29 cellular contexts compared by ENCODE assay signal in genomic region chr3:156598413-156598812, GRCh38.
"Had no signal": no experiment of that assay in that cellular context is flagged by ENCODE, and none has a peak within 500 bp of the region (broad histone marks: within the 10 kb centered on the region; RNA-seq: fewer than 3 reads in every experiment).

No MANE protein-coding gene starts in this region.

- H3K4me1 ChIP-seq: uterus had no signal

- H3K9me3 ChIP-seq: gastrocnemius medialis, lower lobe of right lung, thoracic aorta, uterus had no signal

- DNase-seq: activated CD4-positive, alpha-beta memory T cell treated with anti-CD3 and anti-CD28 coated beads, Interleukin-2, amount 10 ng/mL, durations not matched to agents 7 days and 5 days; activated CD4-positive, alpha-beta T cell treated with anti-CD3 and anti-CD28 coated beads for 1 hour; activated CD4-positive, alpha-beta T cell treated with anti-CD3 and anti-CD28 coated beads, Interleukin-2, amount 10 ng/mL, durations not matched to agents 7 days and 5 days; activated CD8-positive, alpha-beta memory T cell treated with anti-CD3 and anti-CD28 coated beads, Interleukin-2, amount 50 U/mL, for 48 hours; activated gamma-delta T cell treated with Interleukin-2 at 50 U/mL for 16 hours; activated naive CD4-positive, alpha-beta T cell treated with anti-CD3 and anti-CD28 coated beads, Interleukin-2, amount 50 U/mL, for 16 hours; activated T-cell treated with anti-CD3 and anti-CD28 coated beads, Interleukin-2, amount 50 U/mL, for 24 hours; amniotic stem cell; central memory CD4-positive, alpha-beta T cell; dermis blood vessel endothelial cell; effector CD4-positive, alpha-beta T cell; gastrocnemius medialis; hippocampal formation; immature natural killer cell; kidney; left colon; lower lobe of right lung; mesenchymal stem cell; natural killer cell; posterior cingulate gyrus; right cardiac atrium; stimulated activated CD4-positive, alpha-beta T cell treated with anti-CD3 and anti-CD28 coated beads, Interleukin-12 subunit alpha, Interleukin-12 subunit beta, amount 100 ng/mL, for 4 hours; stimulated activated CD4-positive, alpha-beta T cell treated with anti-CD3 and anti-CD28 coated beads, Interleukin-4, amount 100 ng/mL, for 1 hour; stimulated activated naive CD8-positive, alpha-beta T cell treated with anti-CD3 and anti-CD28 coated beads, Interleukin-15, Interleukin-2, amounts not matched to agents 100 U/mL and 50 U/mL, for 24 hours; SW 1271; T-helper 9 cell; uterus; WERI-Rb-1 had no signal

- H3K4me3 ChIP-seq: gastrocnemius medialis, lower lobe of right lung, thoracic aorta, uterus had no signal

- H3K27me3 ChIP-seq: gastrocnemius medialis, uterus had no signal

- H3K36me3 ChIP-seq: gastrocnemius medialis, lower lobe of right lung, thoracic aorta, uterus, WERI-Rb-1 had no signal

- ATAC-seq: gastrocnemius medialis; left colon; lower lobe of right lung; natural killer cell; right cardiac atrium; stimulated activated naive CD8-positive, alpha-beta T cell treated with anti-CD3 and anti-CD28 coated beads, Interleukin-15, Interleukin-2, amounts not matched to agents 100 U/mL and 50 U/mL, for 24 hours had no signal

- H3K27ac ChIP-seq: gastrocnemius medialis, lower lobe of right lung, thoracic aorta, uterus, WERI-Rb-1 had no signal
